ENCODE assay signal across 23 cellular contexts in genomic region chr22:36267896-36268485, GRCh38. TPM values are rescaled to one million over a fixed set of nuclear protein-coding genes. Genes with fewer than 3 reads are reported as not detected.
"Had no signal": no experiment of that assay in that cellular context is flagged by ENCODE, and none has a peak within 500 bp of the region (broad histone marks: within the 10 kb centered on the region; RNA-seq: fewer than 3 reads in every experiment).

No MANE protein-coding gene starts in this region.

- H3K4me3 Mint-ChIP-seq: dendritic cell treated with granulocyte-macrophage colony-stimulating factor and Interleukin-4, amounts not matched to agents 40 ng/mL and 50 ng/mL, for 4 days; effector memory CD8-positive, alpha-beta T cell; naive thymus-derived CD8-positive, alpha-beta T cell; neural crest cell had no signal

- H3K27ac ChIP-seq: epithelial cell of prostate, esophagus muscularis mucosa, gastrocnemius medialis, heart right ventricle, ovary, suprapubic skin, thyroid gland, upper lobe of left lung, uterus had no signal

- H3K27me3 Mint-ChIP-seq: effector memory CD8-positive, alpha-beta T cell; naive thymus-derived CD8-positive, alpha-beta T cell; progenitor cell of endocrine pancreas had no signal

- H3K4me1 ChIP-seq: esophagus muscularis mucosa, gastrocnemius medialis, upper lobe of left lung, uterus had no signal

- H3K27ac Mint-ChIP-seq: dendritic cell treated with granulocyte-macrophage colony-stimulating factor and Interleukin-4, amounts not matched to agents 40 ng/mL and 50 ng/mL, for 4 days; progenitor cell of endocrine pancreas had no signal

- H3K4me3 ChIP-seq: esophagus muscularis mucosa, gastrocnemius medialis, heart right ventricle, mucosa of descending colon, ovary, suprapubic skin, thyroid gland, upper lobe of left lung, uterus had no signal

- H3K36me3 ChIP-seq: ovary, uterus had no signal

- DNase-seq: effector memory CD8-positive, alpha-beta T cell; heart right ventricle; hypothalamus; kidney glomerular epithelial cell; mammary epithelial cell; naive thymus-derived CD8-positive, alpha-beta T cell; nucleus accumbens; ovary; right cardiac atrium; small intestine; stimulated activated CD4-positive, alpha-beta T cell treated with anti-CD3 and anti-CD28 coated beads, Interleukin-12 subunit alpha, Interleukin-12 subunit beta, amount 100 ng/mL, for 4 hours; stimulated activated naive CD4-positive, alpha-beta T cell treated with Interleukin-2 at 50 U/mL for 16 hours; thyroid gland; upper lobe of left lung had no signal

- H3K9me3 Mint-ChIP-seq: dendritic cell treated with granulocyte-macrophage colony-stimulating factor and Interleukin-4, amounts not matched to agents 40 ng/mL and 50 ng/mL, for 4 days; effector memory CD8-positive, alpha-beta T cell; naive thymus-derived CD8-positive, alpha-beta T cell; neural crest cell had no signal

- H3K9me3 ChIP-seq: esophagus muscularis mucosa, gastrocnemius medialis, heart right ventricle, mucosa of descending colon, ovary, suprapubic skin, thyroid gland, upper lobe of left lung, uterus had no signal

- ATAC-seq: effector memory CD8-positive, alpha-beta T cell; gastrocnemius medialis; heart right ventricle; mucosa of descending colon; naive thymus-derived CD8-positive, alpha-beta T cell had no signal

- H3K27me3 ChIP-seq: esophagus muscularis mucosa, gastrocnemius medialis, heart right ventricle, ovary, suprapubic skin, thyroid gland, upper lobe of left lung, uterus had no signal

RNA-seq across cellular contexts. Expression of gene APOL1, which starts 15.1 kb away (rescaled TPM):
- total RNA-seq: neural crest cell had no signal
